In genomic region chr6:32224696-32225095, GRCh38 we compare ENCODE assay signal across 20 cellular contexts. TPM values are rescaled to one million over a fixed set of nuclear protein-coding genes. Genes with fewer than 3 reads are reported as not detected.
A peak's percentile ranks its signal among the peaks of the same experiment; 100 is the strongest.
DNase-seq lines count a peak whose midpoint lies in the region; ATAC-seq and TF ChIP-seq lines count a peak whose summit lies in the region.
"Had no signal": no experiment of that assay in that cellular context is flagged by ENCODE, and none has a peak within 500 bp of the region (broad histone marks: within the 10 kb centered on the region; RNA-seq: fewer than 3 reads in every experiment).

No MANE protein-coding gene starts in this region.

- intact Hi-C loops in spleen (cut with DNase I; ENCODE audit: low total_unique reads) = no loop called here

- no peak overlapping the region for H3K4me3 Mint-ChIP-seq in activated CD4-positive, alpha-beta T cell treated with anti-CD3 and anti-CD28 coated beads, Interleukin-2, amount 10 ng/mL, durations not matched to agents 7 days and 5 days
- H3K4me3 Mint-ChIP-seq: activated CD8-positive, alpha-beta memory T cell treated with anti-CD3 and anti-CD28 coated beads, Interleukin-2, amount 10 ng/mL, durations not matched to agents 7 days and 5 days; neural crest cell had no signal

- no peaks in the 10 kb centered on the region for H3K9me3 Mint-ChIP-seq in activated CD4-positive, alpha-beta T cell treated with anti-CD3 and anti-CD28 coated beads, Interleukin-2, amount 10 ng/mL, durations not matched to agents 7 days and 5 days
- H3K9me3 Mint-ChIP-seq: activated T-helper 2 cell treated with anti-CD3 and anti-CD28 coated beads, Interferon-gamma antibody, Interleukin-2, Interleukin-4, amounts not matched to agents 10 μg/mL and 5 μg/mL and 100 μg/mL, durations not matched to agents 14 hours and 24 hours and 36 hours; neural crest cell had no signal

- H3K4me3 ChIP-seq in spleen = no peak overlapping the region
- H3K4me3 ChIP-seq: coronary artery, GM23248 had no signal

- ATAC-seq in GM18511 (IDR thresholded peaks at IDR 0.05; ENCODE audit: unreplicated experiment) (peak; percentile 50), GM19463 (IDR thresholded peaks at IDR 0.05; ENCODE audit: unreplicated experiment) (peak; percentile 67), GM19452 (IDR thresholded peaks at IDR 0.05; ENCODE audit: unreplicated experiment) (no peak)
- ATAC-seq: activated CD8-positive, alpha-beta memory T cell treated with anti-CD3 and anti-CD28 coated beads, Interleukin-2, amount 10 ng/mL, durations not matched to agents 7 days and 5 days had no signal

- DNase-seq in RPMI8226 = peak; percentile 60
- no peak for DNase-seq in spleen
- no peak for DNase-seq in KG1 (lab: John Stamatoyannopoulos, UW)
- DNase-seq in hippocampal formation (lab: John Stamatoyannopoulos, UW) = no peak
- DNase-seq in activated CD4-positive, alpha-beta T cell treated with anti-CD3 and anti-CD28 coated beads, Interleukin-2, amount 10 ng/mL, durations not matched to agents 7 days and 5 days = no peak
- DNase-seq: activated CD8-positive, alpha-beta memory T cell treated with anti-CD3 and anti-CD28 coated beads, Interleukin-2, amount 10 ng/mL, durations not matched to agents 7 days and 5 days; Caco-2; GM23248; hypothalamus; islet precursor cell; mesendoderm; NCI-H1694; NCI-H226; stimulated activated CD4-positive, alpha-beta T cell treated with anti-CD3 and anti-CD28 coated beads, Interleukin-2, amount 100 ng/mL, for 48 hours had no signal

- H3K36me3 ChIP-seq in spleen = no peaks in the 10 kb centered on the region

- H3K9me3 ChIP-seq in spleen = no peaks in the 10 kb centered on the region
- H3K9me3 ChIP-seq: Caco-2 had no signal

- POLR2A ChIA-PET in activated CD4-positive, alpha-beta T cell treated with anti-CD3 and anti-CD28 coated beads, Interleukin-2, amount 10 ng/mL, durations not matched to agents 7 days and 5 days (lab: Charles Lee) = no interaction called here

- no peak for TF ChIP-seq CTCF in spleen (IDR thresholded peaks at IDR 0.05 in 8 of 11, conservative IDR thresholded peaks at IDR 0.05 in 3 of 11)

- no peak for TF ChIP-seq POLR2A in spleen (IDR thresholded peaks at IDR 0.05)

- H3K27me3 ChIP-seq in spleen (replicated peaks in 1 of 7) = no peaks in the 10 kb centered on the region

- peak overlapping the region in 6 of 8 donors; percentile 9 to 75 (median 58) for H3K27ac ChIP-seq in spleen
- H3K27ac ChIP-seq: GM23248 had no signal

- WGBS in spleen, 5 donors = 52 to 68% (median 55%) methylated on average over 2 of the region's 2 CpGs

- no peaks in the 10 kb centered on the region for H3K27me3 Mint-ChIP-seq in activated CD4-positive, alpha-beta T cell treated with anti-CD3 and anti-CD28 coated beads, Interleukin-2, amount 10 ng/mL, durations not matched to agents 7 days and 5 days
- H3K27me3 Mint-ChIP-seq: activated CD8-positive, alpha-beta memory T cell treated with anti-CD3 and anti-CD28 coated beads, Interleukin-2, amount 10 ng/mL, durations not matched to agents 7 days and 5 days had no signal

- CTCF ChIA-PET in activated CD4-positive, alpha-beta T cell treated with anti-CD3 and anti-CD28 coated beads, Interleukin-2, amount 10 ng/mL, durations not matched to agents 7 days and 5 days (lab: Charles Lee) = no interaction called here

- H3K36me3 Mint-ChIP-seq in activated CD4-positive, alpha-beta T cell treated with anti-CD3 and anti-CD28 coated beads, Interleukin-2, amount 10 ng/mL, durations not matched to agents 7 days and 5 days (ENCODE audit: low read depth) = no peaks in the 10 kb centered on the region
- H3K36me3 Mint-ChIP-seq: activated CD8-positive, alpha-beta memory T cell treated with anti-CD3 and anti-CD28 coated beads, Interleukin-2, amount 10 ng/mL, durations not matched to agents 7 days and 5 days had no signal

- H3K4me1 ChIP-seq in spleen = peaks cover 4 to 57% (median 34%) of the 10 kb centered on the region in 6 donors
- H3K4me1 ChIP-seq: Caco-2 had no signal

- peaks cover 9% of the 10 kb centered on the region for H3K4me1 Mint-ChIP-seq in activated CD4-positive, alpha-beta T cell treated with anti-CD3 and anti-CD28 coated beads, Interleukin-2, amount 10 ng/mL, durations not matched to agents 7 days and 5 days
- H3K4me1 Mint-ChIP-seq: activated CD8-positive, alpha-beta memory T cell treated with anti-CD3 and anti-CD28 coated beads, Interleukin-2, amount 10 ng/mL, durations not matched to agents 7 days and 5 days had no signal

- no peak overlapping the region for H3K27ac Mint-ChIP-seq in activated CD4-positive, alpha-beta T cell treated with anti-CD3 and anti-CD28 coated beads, Interleukin-2, amount 10 ng/mL, durations not matched to agents 7 days and 5 days
- H3K27ac Mint-ChIP-seq: activated CD8-positive, alpha-beta memory T cell treated with anti-CD3 and anti-CD28 coated beads, Interleukin-2, amount 10 ng/mL, durations not matched to agents 7 days and 5 days; activated T-helper 2 cell treated with anti-CD3 and anti-CD28 coated beads, Interferon-gamma antibody, Interleukin-2, Interleukin-4, amounts not matched to agents 10 μg/mL and 5 μg/mL and 100 μg/mL, durations not matched to agents 14 hours and 24 hours and 36 hours had no signal

RNA-seq across cellular contexts. Expression of gene NOTCH4, which starts 0.8 kb away (rescaled TPM):
- 10 to 100 TPM; 13.5 to 23.6 (median 18.1) TPM for total RNA-seq in spleen
- polyA plus RNA-seq in spleen = 10 to 100 TPM; 20.3 to 38.0 (median 26.4) TPM
- total RNA-seq in activated CD4-positive, alpha-beta T cell treated with anti-CD3 and anti-CD28 coated beads, Interleukin-2, amount 10 ng/mL, durations not matched to agents 7 days and 5 days = under 1 TPM; 0.20 to 0.27 TPM

RNA-seq across cellular contexts. Expression of gene GPSM3, which starts 32.3 kb away (rescaled TPM):
- 100 to 1,000 TPM; 140 to 215 (median 187) TPM for total RNA-seq in spleen
- polyA plus RNA-seq in spleen = 100 to 1,000 TPM; 202 to 263 (median 233) TPM
- total RNA-seq in activated CD4-positive, alpha-beta T cell treated with anti-CD3 and anti-CD28 coated beads, Interleukin-2, amount 10 ng/mL, durations not matched to agents 7 days and 5 days = 100 to 1,000 TPM; 274 to 282 TPM

RNA-seq across cellular contexts. Expression of gene PBX2, which starts 34.7 kb away (rescaled TPM):
- 100 to 1,000 TPM in 4 of 7 donors, 10 to 100 TPM in 3; 77.6 to 160 (median 130) TPM for total RNA-seq in spleen
- polyA plus RNA-seq in spleen = 10 to 100 TPM; 29.6 to 85.2 (median 41.2) TPM
- 10 to 100 TPM; 98.2 to 98.4 TPM for total RNA-seq in activated CD4-positive, alpha-beta T cell treated with anti-CD3 and anti-CD28 coated beads, Interleukin-2, amount 10 ng/mL, durations not matched to agents 7 days and 5 days

RNA-seq across cellular contexts. Expression of gene AGER, which starts 40.6 kb away (rescaled TPM):
- total RNA-seq in spleen = 10 to 100 TPM in 6 of 7 donors, 1 to 10 TPM in 1; 7.4 to 32.9 (median 21.3) TPM
- 10 to 100 TPM; 24.1 to 50.9 (median 38.0) TPM for polyA plus RNA-seq in spleen
- 10 to 100 TPM; 45.4 to 47.1 TPM for total RNA-seq in activated CD4-positive, alpha-beta T cell treated with anti-CD3 and anti-CD28 coated beads, Interleukin-2, amount 10 ng/mL, durations not matched to agents 7 days and 5 days

RNA-seq across cellular contexts. Expression of gene RNF5, which starts 46.5 kb away (rescaled TPM):
- total RNA-seq in spleen = 10 to 100 TPM; 36.0 to 70.3 (median 46.0) TPM
- 10 to 100 TPM; 52.2 to 77.8 (median 69.9) TPM for polyA plus RNA-seq in spleen
- 10 to 100 TPM; 39.8 to 49.7 TPM for total RNA-seq in activated CD4-positive, alpha-beta T cell treated with anti-CD3 and anti-CD28 coated beads, Interleukin-2, amount 10 ng/mL, durations not matched to agents 7 days and 5 days

Comparison
In these comparisons a context has a peak if more than half of its experiments do, and no peak if none do; other contexts are left out.
1. RNA of gene NOTCH4, which starts 0.8 kb away (total RNA-seq): 13.5 to 23.6 TPM in spleen; 0.20 to 0.27 TPM in activated CD4-positive, alpha-beta T cell treated with anti-CD3 and anti-CD28 coated beads, Interleukin-2, amount 10 ng/mL, durations not matched to agents 7 days and 5 days; every median in the first group is over 10 times any median in the second.